Comparison of ENCODE assay signal across 29 cellular contexts in genomic region chr7:69937097-69937496, GRCh38.
"Had no signal": no experiment of that assay in that cellular context is flagged by ENCODE, and none has a peak within 500 bp of the region (broad histone marks: within the 10 kb centered on the region; RNA-seq: fewer than 3 reads in every experiment).

No MANE protein-coding gene starts in this region.

- H3K27ac ChIP-seq: esophagus muscularis mucosa, foreskin keratinocyte, gastroesophageal sphincter, heart left ventricle, hepatocyte, parathyroid adenoma, right atrium auricular region, sigmoid colon, stomach, thyroid gland, vagina had no signal

- H3K27ac Mint-ChIP-seq: dendritic cell treated with granulocyte-macrophage colony-stimulating factor and Interleukin-4, amounts not matched to agents 40 ng/mL and 50 ng/mL, for 4 days; memory B cell; mesothelial cell of epicardium; naive B cell; natural killer cell treated with Interleukin-12 subunit alpha and Interleukin-12 subunit beta and Interleukin-15 and Interleukin-18, amount 100 ng/mL, for 72 hours; progenitor cell of endocrine pancreas; stimulated activated effector memory CD8-positive, alpha-beta T cell treated with anti-CD3 and anti-CD28 coated beads, Interleukin-12 subunit alpha, Interleukin-12 subunit beta, amount 100 ng/mL, for 72 hours had no signal

- H3K36me3 Mint-ChIP-seq: memory B cell; mesothelial cell of epicardium; naive B cell; natural killer cell treated with Interleukin-12 subunit alpha and Interleukin-12 subunit beta and Interleukin-15 and Interleukin-18, amount 100 ng/mL, for 72 hours; stimulated activated effector memory CD8-positive, alpha-beta T cell treated with anti-CD3 and anti-CD28 coated beads, Interleukin-12 subunit alpha, Interleukin-12 subunit beta, amount 100 ng/mL, for 72 hours had no signal

- H3K9me3 Mint-ChIP-seq: dendritic cell treated with granulocyte-macrophage colony-stimulating factor and Interleukin-4, amounts not matched to agents 40 ng/mL and 50 ng/mL, for 4 days; memory B cell; mesothelial cell of epicardium; naive B cell; natural killer cell treated with Interleukin-12 subunit alpha and Interleukin-12 subunit beta and Interleukin-15 and Interleukin-18, amount 100 ng/mL, for 72 hours; neural crest cell; stimulated activated effector memory CD8-positive, alpha-beta T cell treated with anti-CD3 and anti-CD28 coated beads, Interleukin-12 subunit alpha, Interleukin-12 subunit beta, amount 100 ng/mL, for 72 hours had no signal

- H3K9me3 ChIP-seq: esophagus muscularis mucosa, gastroesophageal sphincter, heart left ventricle, mucosa of descending colon, right atrium auricular region, sigmoid colon, stomach, thyroid gland, vagina had no signal

- H3K36me3 ChIP-seq: esophagus muscularis mucosa, gastroesophageal sphincter, heart left ventricle, right atrium auricular region, sigmoid colon, stomach, thyroid gland, vagina had no signal

- FAIRE-seq: endothelial cell of umbilical vein, kidney had no signal

- ATAC-seq: foreskin keratinocyte; gastroesophageal sphincter; heart left ventricle; left lobe of liver; mucosa of descending colon; stimulated activated effector memory CD8-positive, alpha-beta T cell treated with anti-CD3 and anti-CD28 coated beads, Interleukin-12 subunit alpha, Interleukin-12 subunit beta, amount 100 ng/mL, for 72 hours had no signal

- H3K27me3 Mint-ChIP-seq: dendritic cell treated with granulocyte-macrophage colony-stimulating factor and Interleukin-4, amounts not matched to agents 40 ng/mL and 50 ng/mL, for 4 days; memory B cell; naive B cell; progenitor cell of endocrine pancreas had no signal

- H3K4me3 ChIP-seq: esophagus muscularis mucosa, gastroesophageal sphincter, heart left ventricle, hepatocyte, lung, mucosa of descending colon, right atrium auricular region, sigmoid colon, stomach, thyroid gland, vagina had no signal

- H3K27me3 ChIP-seq: esophagus muscularis mucosa, foreskin keratinocyte, gastroesophageal sphincter, heart left ventricle, hepatocyte, right atrium auricular region, sigmoid colon, stomach, thyroid gland, vagina had no signal

- H3K4me3 Mint-ChIP-seq: dendritic cell treated with granulocyte-macrophage colony-stimulating factor and Interleukin-4, amounts not matched to agents 40 ng/mL and 50 ng/mL, for 4 days; memory B cell; mesothelial cell of epicardium; naive B cell; natural killer cell treated with Interleukin-12 subunit alpha and Interleukin-12 subunit beta and Interleukin-15 and Interleukin-18, amount 100 ng/mL, for 72 hours; neural crest cell; stimulated activated effector memory CD8-positive, alpha-beta T cell treated with anti-CD3 and anti-CD28 coated beads, Interleukin-12 subunit alpha, Interleukin-12 subunit beta, amount 100 ng/mL, for 72 hours had no signal

- DNase-seq: effector CD8-positive, alpha-beta T cell; foreskin keratinocyte; heart left ventricle; kidney; mucosa of descending colon; naive B cell; sigmoid colon; stimulated activated CD4-positive, alpha-beta T cell treated with anti-CD3 and anti-CD28 coated beads, Interleukin-2, amount 100 ng/mL, for 24 hours; stimulated activated CD4-positive, alpha-beta T cell treated with anti-CD3 and anti-CD28 coated beads, Interleukin-4, amount 100 ng/mL, for 24 hours; stimulated activated naive CD4-positive, alpha-beta T cell treated with Interleukin-2 at 50 U/mL for 16 hours; stomach; thyroid gland; trophoblast cell had no signal
